In genomic region chr7:83321011-83321410, GRCh38 we compare ENCODE assay signal across 9 cellular contexts.
"Had no signal": no experiment of that assay in that cellular context is flagged by ENCODE, and none has a peak within 500 bp of the region (broad histone marks: within the 10 kb centered on the region; RNA-seq: fewer than 3 reads in every experiment).

No MANE protein-coding gene starts in this region.

- FAIRE-seq: HepG2 had no signal

- DNase-seq: GM23248, GOT3, H7, HFFc6 had no signal

- H3K36me3 ChIP-seq: HAP-1 had no signal

- H3K27me3 Mint-ChIP-seq: IgD-negative memory B cell had no signal

- H3K27ac ChIP-seq: GM23248, HL-60 had no signal

- H3K4me1 ChIP-seq: HAP-1 had no signal

- H3K27ac Mint-ChIP-seq: HFFc6, IgD-negative memory B cell had no signal

- H2AFZ ChIP-seq: GM23248 had no signal

- H3K4me1 Mint-ChIP-seq: IgD-negative memory B cell had no signal

- H3K4me3 ChIP-seq: GM23248, HAP-1 had no signal

- H3K9me3 ChIP-seq: HAP-1 had no signal

- H3K36me3 Mint-ChIP-seq: IgD-negative memory B cell had no signal

- ATAC-seq: HCT116, HepG2 had no signal

- H3K4me3 Mint-ChIP-seq: HFFc6, IgD-negative memory B cell had no signal
